In genomic region chr7:127556404-127556803, GRCh38 we compare ENCODE assay signal across 11 cellular contexts. TPM values are rescaled to one million over a fixed set of nuclear protein-coding genes. Genes with fewer than 3 reads are reported as not detected.
"Had no signal": no experiment of that assay in that cellular context is flagged by ENCODE, and none has a peak within 500 bp of the region (broad histone marks: within the 10 kb centered on the region; RNA-seq: fewer than 3 reads in every experiment).

No MANE protein-coding gene starts in this region.

- H3K36me3 ChIP-seq: HAP-1 had no signal

- H3K4me2 ChIP-seq: GM23338 had no signal

- FAIRE-seq: H1, H54 had no signal

- H3K4me1 ChIP-seq: HAP-1 had no signal

- H3K27ac ChIP-seq: GM23248 had no signal

- ATAC-seq: GM23338, HCT116 had no signal

- H3K4me3 ChIP-seq: GM23248, GM23338, HAP-1 had no signal

- H2AFZ ChIP-seq: GM23248, GM23338 had no signal

- DNase-seq: GM23248, GOT3, H7, H9, HCEC 1CT, HFFc6 had no signal

- H3K9me3 ChIP-seq: HAP-1 had no signal

- H3K9ac ChIP-seq: GM23248 had no signal

RNA-seq across cellular contexts. Expression of gene FSCN3, which starts 37.1 kb away (rescaled TPM):
- polyA plus RNA-seq: GM23248, GM23338 had no signal
